ENCODE assay signal across 8 cellular contexts in genomic region chr11:107928046-107928766, GRCh38. TPM values are rescaled to one million over a fixed set of nuclear protein-coding genes. Genes with fewer than 3 reads are reported as not detected.
DNase-seq lines count a peak whose midpoint lies in the region; ATAC-seq and TF ChIP-seq lines count a peak whose summit lies in the region.

RAB39A (plus strand) TSS chr11:107928448; CDS start chr11:107928569, 121 bp downstream.

- H3K4me3 Mint-ChIP-seq in activated T-cell treated with anti-CD3 and anti-CD28 coated beads, Interleukin-2, amount 50 U/mL, for 4 hours = peak within 1 kb of the TSS; percentile 73

- H3K27me3 Mint-ChIP-seq in activated T-cell treated with anti-CD3 and anti-CD28 coated beads, Interleukin-2, amount 50 U/mL, for 4 hours (ENCODE audit: low read depth) = peaks cover 44% of the 10 kb centered on the region

- no peaks in the 10 kb centered on the region for H3K9me3 ChIP-seq in esophagus squamous epithelium
- no peaks in the 10 kb centered on the region for H3K9me3 ChIP-seq in muscle layer of colon (ENCODE audit: low read length)

- in situ Hi-C loops in Caki2 (cut with HindIII; ENCODE audit: low pct_unique_long_range_greater_than_20kb, low sequenced_read_pairs) = no loop called here

- H3K4me3 ChIP-seq in esophagus squamous epithelium (peak within 1 kb of the TSS; percentile 8 to 67 (median 44)), muscle layer of colon (ENCODE audit: low read depth in 1 of 2, low read length in 2 of 2) (peak within 1 kb of the TSS; percentile 38 to 39)

- H3K27ac ChIP-seq in esophagus squamous epithelium (peak within 1 kb of the TSS in 2 of 4 donors; percentile 44 to 67), muscle layer of colon (ENCODE audit: low read depth, low read length) (no peak within 1 kb of the TSS)

- intact Hi-C loops in esophagus squamous epithelium (cut with DNase I) = no loop called here

- whole genome bisulfite sequencing in esophagus squamous epithelium, 2 donors = 7 to 8% methylated on average over 7 to 12 of the region's 61 CpGs

- ATAC-seq in GM21526 (IDR thresholded peaks at IDR 0.05; ENCODE audit: low FRiP score, unreplicated experiment) = peak; percentile 89
- ATAC-seq in activated T-cell treated with anti-CD3 and anti-CD28 coated beads, Interleukin-2, amount 50 U/mL, for 4 hours = peak; percentile 80 to 85

- DNase-seq in Caki2 (ENCODE audit: low read depth) (peak; percentile 93), HuH-7 (ENCODE audit: low spot score) (peak; percentile 50), OCI-M1 (lab: John Stamatoyannopoulos, UW) (peak; percentile 82), esophagus squamous epithelium (lab: John Stamatoyannopoulos, UW) (peak; percentile 62)
- DNase-seq in activated T-cell treated with anti-CD3 and anti-CD28 coated beads, Interleukin-2, amount 50 U/mL, for 4 hours = peak; percentile 45
- DNase-seq in stimulated activated CD8-positive, alpha-beta memory T cell treated with anti-CD3 and anti-CD28 coated beads, Interleukin-7, amount 100 ng/mL, for 1 hour (ENCODE audit: low read depth in 2 of 2) = peak; percentile 18

- H3K4me1 ChIP-seq in esophagus squamous epithelium = peaks cover 9 to 18% (median 13%) of the 10 kb centered on the region in 3 donors
- no peaks in the 10 kb centered on the region for H3K4me1 ChIP-seq in muscle layer of colon (ENCODE audit: insufficient read depth, low read length)

- H3K9me3 Mint-ChIP-seq in activated T-cell treated with anti-CD3 and anti-CD28 coated beads, Interleukin-2, amount 50 U/mL, for 4 hours = peaks cover 3% of the 10 kb centered on the region

- no peak for TF ChIP-seq POLR2A in esophagus squamous epithelium (IDR thresholded peaks at IDR 0.05)

- TF ChIP-seq CTCF in esophagus squamous epithelium (IDR thresholded peaks at IDR 0.05) = no peak

- no peak within 1 kb of the TSS for H3K9ac ChIP-seq in muscle layer of colon (ENCODE audit: low read length)

- H3K4me1 Mint-ChIP-seq in activated T-cell treated with anti-CD3 and anti-CD28 coated beads, Interleukin-2, amount 50 U/mL, for 4 hours (ENCODE audit: low read depth) = peaks cover 13% of the 10 kb centered on the region

- H3K36me3 Mint-ChIP-seq in activated T-cell treated with anti-CD3 and anti-CD28 coated beads, Interleukin-2, amount 50 U/mL, for 4 hours (ENCODE audit: insufficient read depth) = no peaks in the 10 kb centered on the region

- H3K27me3 ChIP-seq in esophagus squamous epithelium (peaks cover 0 to 48% (median 7%) of the 10 kb centered on the region in 4 donors), muscle layer of colon (ENCODE audit: control insufficient read depth in 1 of 2, insufficient read depth in 2 of 2, low read length in 2 of 2) (peaks cover 16 to 31% of the 10 kb centered on the region in 2 donors)

- H3K36me3 ChIP-seq in esophagus squamous epithelium = no peaks in the 10 kb centered on the region
- H3K36me3 ChIP-seq in muscle layer of colon (ENCODE audit: insufficient read depth, low read length) = no peaks in the 10 kb centered on the region

RNA-seq across cellular contexts. Expression of gene RAB39A, which starts in this region (rescaled TPM):
- total RNA-seq in Caki2 (2014; rRNA removed; shearing (Covaris generic); ENCODE audit: low replicate concordance) = 0.07 TPM in 1 of 2 replicates, not detected in the other
- total RNA-seq in activated T-cell treated with anti-CD3 and anti-CD28 coated beads, Interleukin-2, amount 50 U/mL, for 4 hours = under 1 TPM in 1 of 3 donors, not detected in 2; 0.26 TPM
- total RNA-seq in esophagus squamous epithelium = under 1 TPM in 3 of 4 donors, not detected in 1; 0.13 to 0.95 (median 0.67) TPM

Comparison
In these comparisons a context has a peak if more than half of its experiments do, and no peak if none do; other contexts are left out.
1. Peak in DNase-seq in Caki2; RNA of the gene not detected or under 1 TPM.
2. Peak in DNase-seq and ATAC-seq in activated T-cell treated with anti-CD3 and anti-CD28 coated beads, Interleukin-2, amount 50 U/mL, for 4 hours; RNA of the gene not detected or under 1 TPM.
3. Peak in DNase-seq and H3K4me3 ChIP-seq in esophagus squamous epithelium; RNA of the gene not detected or under 1 TPM.
4. DNase-seq: peak in every context shown above with its lines; median percentile 93 in Caki2; 82 in OCI-M1; 62 in esophagus squamous epithelium; 50 in HuH-7; 45 in activated T-cell treated with anti-CD3 and anti-CD28 coated beads, Interleukin-2, amount 50 U/mL, for 4 hours; 18 in stimulated activated CD8-positive, alpha-beta memory T cell treated with anti-CD3 and anti-CD28 coated beads, Interleukin-7, amount 100 ng/mL, for 1 hour.